10 cellular contexts compared by ENCODE assay signal in the genomic region with DNA sequence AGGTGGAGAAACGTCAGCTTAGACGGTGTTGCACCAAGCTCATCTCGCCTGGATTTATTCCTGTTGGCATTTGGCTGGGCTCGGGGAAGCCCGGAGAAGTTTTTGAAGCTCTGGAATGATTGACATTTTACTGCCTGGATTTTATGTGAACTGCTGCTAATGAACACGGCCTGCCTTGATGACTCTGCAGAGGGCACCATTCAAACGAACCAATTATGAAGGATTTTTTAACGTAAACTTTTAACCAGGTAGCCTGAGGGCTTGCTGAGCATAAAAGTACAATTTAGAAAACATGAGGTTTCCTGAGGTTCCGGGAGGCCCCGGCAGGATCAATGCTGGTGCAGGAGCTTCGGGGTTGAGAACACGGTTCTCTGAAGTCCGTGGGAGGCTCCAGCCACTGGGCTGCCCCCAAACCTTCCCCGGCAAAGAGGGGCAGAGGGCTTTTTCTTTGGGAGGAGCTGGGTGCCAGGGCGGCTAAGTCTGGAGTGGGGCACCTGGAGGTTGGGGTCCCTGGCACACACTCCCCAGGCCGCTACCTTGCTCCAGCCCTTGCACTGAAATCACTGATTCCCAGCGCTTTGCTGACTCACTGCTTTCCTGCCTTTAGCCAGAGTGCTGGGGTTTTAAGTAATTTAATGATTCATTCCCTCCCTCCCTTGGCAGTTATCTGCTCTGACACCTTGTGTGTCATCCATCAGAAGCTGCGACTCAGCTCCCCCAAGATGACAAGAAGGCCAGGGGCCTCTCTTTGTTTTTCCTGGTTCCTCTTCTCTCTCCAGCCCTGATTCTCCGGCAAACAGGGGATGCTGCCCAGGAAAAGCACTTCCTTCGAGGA.
A peak's percentile ranks its signal among the peaks of the same experiment; 100 is the strongest.
DNase-seq lines count a peak whose midpoint lies in the region; ATAC-seq and TF ChIP-seq lines count a peak whose summit lies in the region.
"Had no signal": no experiment of that assay in that cellular context is flagged by ENCODE, and none has a peak within 500 bp of the region (broad histone marks: within the 10 kb centered on the region; RNA-seq: fewer than 3 reads in every experiment).

No MANE protein-coding gene starts in this region.

- no peak overlapping the region for H3K4me3 Mint-ChIP-seq in CD8-positive, alpha-beta memory T cell
- H3K4me3 Mint-ChIP-seq: activated naive CD8-positive, alpha-beta T cell treated with anti-CD3 and anti-CD28 coated beads, Interleukin-2, amount 10 ng/mL, durations not matched to agents 7 days and 5 days had no signal

- no peaks in the 10 kb centered on the region for H3F3A ChIP-seq in PC-3 (ENCODE audit: low read length, unreplicated experiment)

- H3K4me2 ChIP-seq in PC-3 (ENCODE audit: low read length), result peak overlapping the region; percentile 34

- TF ChIP-seq CTCF in PC-3 (conservative IDR thresholded peaks at IDR 0.05; ENCODE audit: low read depth, low read length) (no peak), epithelial cell of proximal tubule (conservative IDR thresholded peaks at IDR 0.05; ENCODE audit: low read depth, low read length) (no peak), psoas muscle (IDR thresholded peaks at IDR 0.05) (no peak), coronary artery (IDR thresholded peaks at IDR 0.05) (no peak)

- WGBS in psoas muscle, 3 donors, result 72 to 82% (median 80%) methylated on average over 20 of the region's 20 CpGs

- no peak overlapping the region for H2AFZ ChIP-seq in PC-3 (ENCODE audit: low read length)

- no peak overlapping the region for H3K27ac ChIP-seq in PC-3 (ENCODE audit: low read length)
- H3K27ac ChIP-seq in psoas muscle, result no peak overlapping the region
- no peak overlapping the region for H3K27ac ChIP-seq in CD8-positive, alpha-beta memory T cell (ENCODE audit: low read depth, low read length)
- H3K27ac ChIP-seq in coronary artery, result no peak overlapping the region

- H4K20me1 ChIP-seq in PC-3 (ENCODE audit: low read length), result no peaks in the 10 kb centered on the region

- no peaks in the 10 kb centered on the region for H3K79me2 ChIP-seq in PC-3 (ENCODE audit: low read length)

- peaks cover 0 to 3% (median 0%) of the 10 kb centered on the region in 5 donors for H3K9me3 Mint-ChIP-seq in CD8-positive, alpha-beta memory T cell
- H3K9me3 Mint-ChIP-seq: activated naive CD8-positive, alpha-beta T cell treated with anti-CD3 and anti-CD28 coated beads, Interleukin-2, amount 10 ng/mL, durations not matched to agents 7 days and 5 days had no signal

- intact Hi-C loops in PC-3 (cut with micrococcal nuclease) (no loop called here), psoas muscle (cut with DNase I) (no loop called here)

- H3K36me3 Mint-ChIP-seq in CD8-positive, alpha-beta memory T cell, result no peaks in the 10 kb centered on the region
- H3K36me3 Mint-ChIP-seq: activated naive CD8-positive, alpha-beta T cell treated with anti-CD3 and anti-CD28 coated beads, Interleukin-2, amount 10 ng/mL, durations not matched to agents 7 days and 5 days had no signal

- CTCF ChIA-PET in PC-3 (lab: Charles Lee), result no interaction called here
- CTCF ChIA-PET in CD8-positive, alpha-beta memory T cell (lab: Charles Lee), result no interaction called here

- BruUV-seq in PC-3 (replicated peaks; lab: Mats Ljungman, UMichigan), result no TSS peak

- H3K27me3 ChIP-seq in PC-3 (ENCODE audit: low read length), result no peaks in the 10 kb centered on the region
- H3K27me3 ChIP-seq in psoas muscle (ENCODE audit: insufficient read depth in 3 of 3, low read length in 2 of 3), result no peaks in the 10 kb centered on the region
- H3K27me3 ChIP-seq in CD8-positive, alpha-beta memory T cell (ENCODE audit: insufficient read depth, low read length, poor library complexity, severe bottlenecking), result no peaks in the 10 kb centered on the region

- peaks cover 8 to 13% of the 10 kb centered on the region in 2 donors for H3K27me3 Mint-ChIP-seq in CD8-positive, alpha-beta memory T cell

- H3K36me3 ChIP-seq in PC-3 (ENCODE audit: low read depth, low read length) (no peaks in the 10 kb centered on the region), psoas muscle (ENCODE audit: insufficient read depth in 1 of 2, low read depth in 1 of 2) (no peaks in the 10 kb centered on the region)
- H3K36me3 ChIP-seq in CD8-positive, alpha-beta memory T cell (ENCODE audit: insufficient read depth, low read length), result no peaks in the 10 kb centered on the region

- H3K9me3 ChIP-seq in PC-3 (ENCODE audit: low read length), result no peaks in the 10 kb centered on the region
- no peaks in the 10 kb centered on the region for H3K9me3 ChIP-seq in psoas muscle
- H3K9me3 ChIP-seq in CD8-positive, alpha-beta memory T cell (ENCODE audit: low read length), result no peaks in the 10 kb centered on the region

- POLR2A ChIA-PET in PC-3 (lab: Charles Lee; ENCODE audit: unreplicated experiment), result no interaction called here
- POLR2A ChIA-PET in CD8-positive, alpha-beta memory T cell (lab: Charles Lee), result no interaction called here

- DNase-seq in H4 (ENCODE audit: low spot score) (peak; percentile 70), PC-3 (peak; percentile 62), epithelial cell of proximal tubule (ENCODE audit: low read depth) (peak; percentile 63), psoas muscle (peak in 1 of 2 donors; percentile 24), LoVo (ENCODE audit: low spot score) (no peak), NCI-H1105 treated with DMSO at 0.1 percent for 48 hours (lab: John Stamatoyannopoulos, UW) (no peak), coronary artery (ENCODE audit: low spot score) (no peak)
- DNase-seq in CD8-positive, alpha-beta memory T cell, result no peak
- DNase-seq: activated naive CD8-positive, alpha-beta T cell treated with anti-CD3 and anti-CD28 coated beads, Interleukin-2, amount 10 ng/mL, durations not matched to agents 7 days and 5 days; NCI-H1092 had no signal

- H3K4me3 ChIP-seq in PC-3 (ENCODE audit: low read length), result no peak overlapping the region
- no peak overlapping the region for H3K4me3 ChIP-seq in epithelial cell of proximal tubule (ENCODE audit: low read depth, low read length)
- no peak overlapping the region for H3K4me3 ChIP-seq in psoas muscle
- no peak overlapping the region for H3K4me3 ChIP-seq in CD8-positive, alpha-beta memory T cell (ENCODE audit: low read length)
- no peak overlapping the region for H3K4me3 ChIP-seq in coronary artery

- ATAC-seq in PC-3, result no peak
- ATAC-seq in psoas muscle, result peak in 3 of 4 donors; percentile 28 to 48 (median 47)

- no peaks in the 10 kb centered on the region for H3K4me1 Mint-ChIP-seq in CD8-positive, alpha-beta memory T cell
- H3K4me1 Mint-ChIP-seq: activated naive CD8-positive, alpha-beta T cell treated with anti-CD3 and anti-CD28 coated beads, Interleukin-2, amount 10 ng/mL, durations not matched to agents 7 days and 5 days had no signal

- no peak overlapping the region for H3K27ac Mint-ChIP-seq in CD8-positive, alpha-beta memory T cell
- H3K27ac Mint-ChIP-seq: activated naive CD8-positive, alpha-beta T cell treated with anti-CD3 and anti-CD28 coated beads, Interleukin-2, amount 10 ng/mL, durations not matched to agents 7 days and 5 days had no signal

- no peak overlapping the region for H3K9ac ChIP-seq in PC-3 (ENCODE audit: low read length)

- H3K9me2 ChIP-seq in PC-3 (replicated peaks; ENCODE audit: low read length), result no peaks in the 10 kb centered on the region

- H3K4me1 ChIP-seq in PC-3 (ENCODE audit: insufficient read depth, low read length) (no peaks in the 10 kb centered on the region; the same call in 1 of the 2 replicates), psoas muscle (peaks cover 7% of the 10 kb centered on the region)
- H3K4me1 ChIP-seq in CD8-positive, alpha-beta memory T cell (ENCODE audit: insufficient read depth, low read length), result no peaks in the 10 kb centered on the region

Comparison
In these comparisons a context has a peak if more than half of its experiments do, and no peak if none do; other contexts are left out.
1. DNase-seq: peak in H4 (single experiment), PC-3 (single experiment) and epithelial cell of proximal tubule (single experiment); none in LoVo (single experiment), CD8-positive, alpha-beta memory T cell (0 of 5), NCI-H1105 treated with DMSO at 0.1 percent for 48 hours (single experiment) and coronary artery (single experiment).